ENCODE assay signal across 22 cellular contexts in the genomic region with DNA sequence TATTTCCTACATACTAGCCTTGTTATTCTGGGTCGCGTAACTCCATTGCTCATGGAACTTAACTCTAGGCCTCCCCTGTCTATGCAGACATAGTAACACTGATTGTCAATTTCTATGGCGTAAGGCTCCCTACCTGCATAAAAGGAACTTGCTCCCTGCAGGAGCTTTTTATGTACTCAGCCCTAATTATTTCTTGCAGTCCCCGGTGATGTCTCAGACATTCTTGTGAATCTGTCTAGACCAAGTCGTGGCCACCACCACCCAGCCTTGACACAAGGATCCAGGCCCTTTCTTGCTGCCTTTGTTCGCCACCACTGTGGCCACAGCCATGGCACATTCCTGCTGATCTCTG.
"Had no signal": no experiment of that assay in that cellular context is flagged by ENCODE, and none has a peak within 500 bp of the region (broad histone marks: within the 10 kb centered on the region; RNA-seq: fewer than 3 reads in every experiment).

No MANE protein-coding gene starts in this region.

- H3K36me3 ChIP-seq: esophagus muscularis mucosa, sigmoid colon had no signal

- H3K27me3 ChIP-seq: body of pancreas, esophagus muscularis mucosa, sigmoid colon had no signal

- ATAC-seq: body of pancreas; stimulated activated naive B cell treated with anti-CD40 and anti-IgM and Interleukin-4, amounts not matched to agents 10 μg/mL and 1 μg/mL and 100 μg/mL, for 72 hours had no signal

- H3K9me3 ChIP-seq: body of pancreas, esophagus muscularis mucosa, sigmoid colon had no signal

- FAIRE-seq: frontal cortex had no signal

- H3K4me3 ChIP-seq: body of pancreas, esophagus muscularis mucosa, sigmoid colon had no signal

- H3K27ac ChIP-seq: body of pancreas had no signal

- DNase-seq: activated B cell treated with CpG ODN at 0.5 μM for 24 hours; activated CD4-positive, alpha-beta memory T cell treated with anti-CD3 and anti-CD28 coated beads for 36 hours; activated CD4-positive, alpha-beta T cell treated with anti-CD3 and anti-CD28 coated beads for 4 hours; activated naive CD4-positive, alpha-beta T cell treated with anti-CD3 and anti-CD28 coated beads for 36 hours; activated naive CD8-positive, alpha-beta T cell treated with anti-CD3 and anti-CD28 coated beads, Interleukin-2, amount 10 ng/mL, durations not matched to agents 7 days and 5 days; activated T-cell treated with anti-CD3 and anti-CD28 coated beads, Interleukin-2, amount 50 U/mL, for 48 hours; amniotic stem cell; dermis blood vessel endothelial cell; effector memory CD4-positive, alpha-beta T cell; glutamatergic neuron; hypothalamus; naive B cell; occipital lobe; posterior cingulate gyrus; sigmoid colon; stimulated activated CD4-positive, alpha-beta T cell treated with anti-CD3 and anti-CD28 coated beads, Interleukin-2, amount 100 ng/mL, for 48 hours; stimulated activated CD8-positive, alpha-beta memory T cell treated with anti-CD3 and anti-CD28 coated beads, Interleukin-4, amount 100 ng/mL, for 48 hours; stimulated activated naive B cell treated with anti-CD40 and anti-IgM and Interleukin-4, amounts not matched to agents 10 μg/mL and 1 μg/mL and 100 μg/mL, for 72 hours; T-helper 9 cell had no signal
